Comparison of ENCODE assay signal across 12 cellular contexts in genomic region chr22:24181088-24181995, GRCh38. TPM values are rescaled to one million over a fixed set of nuclear protein-coding genes. Genes with fewer than 3 reads are reported as not detected.
A peak's percentile ranks its signal among the peaks of the same experiment; 100 is the strongest.
DNase-seq lines count a peak whose midpoint lies in the region; ATAC-seq and TF ChIP-seq lines count a peak whose summit lies in the region.
"Had no signal": no experiment of that assay in that cellular context is flagged by ENCODE, and none has a peak within 500 bp of the region (broad histone marks: within the 10 kb centered on the region; RNA-seq: fewer than 3 reads in every experiment).

TSS of gene SUSD2 (plus strand) at chr22:24181487. CDS start at chr22:24181520, 33 bp downstream.

- H4K20me1 ChIP-seq in HCT116 (ENCODE audit: insufficient read depth) (no peaks in the 10 kb centered on the region), hepatocyte (ENCODE audit: insufficient read depth, poor library complexity, severe bottlenecking) (no peaks in the 10 kb centered on the region)

- no peak for TF ChIP-seq CTCF in HCT116 (IDR thresholded peaks at IDR 0.05 in 2 of 3, conservative IDR thresholded peaks at IDR 0.05 in 1 of 3; ENCODE audit: borderline replicate concordance in 1 of 3, insufficient read depth in 1 of 3, low read depth in 2 of 3, low read length in 2 of 3)
- TF ChIP-seq CTCF in VCaP (conservative IDR thresholded peaks at IDR 0.05): no peak
- no peak for TF ChIP-seq CTCF in hepatocyte (IDR thresholded peaks at IDR 0.05; ENCODE audit: poor library complexity)

- no peak within 1 kb of the TSS for H3K4me3 ChIP-seq in HCT116 (replicated peaks in 1 of 2; ENCODE audit: low read depth in 1 of 2, low read length in 2 of 2)
- no peak within 1 kb of the TSS for H3K4me3 ChIP-seq in hepatocyte
- peak within 1 kb of the TSS; percentile 23 to 46 (median 29) for H3K4me3 ChIP-seq in skeletal muscle tissue (ENCODE audit: low read length in 3 of 3)

- H2AFZ ChIP-seq in HCT116 (ENCODE audit: low read depth, low read length, poor library complexity, severe bottlenecking) (no peak within 1 kb of the TSS), hepatocyte (no peak within 1 kb of the TSS)

- no peaks in the 10 kb centered on the region for H3K79me2 ChIP-seq in HCT116 (ENCODE audit: insufficient read depth, low read length)
- H3K79me2 ChIP-seq in hepatocyte: no peaks in the 10 kb centered on the region

- H3K4me1 Mint-ChIP-seq in immature natural killer cell: no peaks in the 10 kb centered on the region
- H3K4me1 Mint-ChIP-seq in T-cell: no peaks in the 10 kb centered on the region

- no peaks in the 10 kb centered on the region for H3K9me3 Mint-ChIP-seq in immature natural killer cell
- H3K9me3 Mint-ChIP-seq in T-cell: no peaks in the 10 kb centered on the region
- H3K9me3 Mint-ChIP-seq: stimulated activated naive B cell treated with anti-CD40 and anti-IgM and Interleukin-4, amounts not matched to agents 10 μg/mL and 1 μg/mL and 100 μg/mL, for 72 hours had no signal

- BruUV-seq in HCT116 (replicated peaks; lab: Mats Ljungman, UMichigan): no TSS peak

- 46% methylated on average over 25 of the region's 35 CpGs for WGBS in hepatocyte (ENCODE audit: low lambda C conversion rate, missing lambda C conversion rate)

- ATAC-seq in HCT116 (peak; percentile 67), HG02885 (IDR thresholded peaks at IDR 0.05; ENCODE audit: poor library complexity, unreplicated experiment) (no peak), HG03108 (IDR thresholded peaks at IDR 0.05; ENCODE audit: unreplicated experiment) (no peak), T-cell (replicated peaks in 1 of 4) (no peak)
- ATAC-seq: stimulated activated naive B cell treated with anti-CD40 and anti-IgM and Interleukin-4, amounts not matched to agents 10 μg/mL and 1 μg/mL and 100 μg/mL, for 72 hours had no signal

- intact Hi-C loops in HCT116 (cut with micrococcal nuclease): loop anchor here (10.0 kb wide), 1 partner anchor 343 kb away; no protein-coding TSS in a partner anchor

- no peaks in the 10 kb centered on the region for H3K9me3 ChIP-seq in HCT116 (ENCODE audit: control insufficient read depth in 1 of 2, insufficient read depth in 1 of 2, low read depth in 1 of 2, low read length in 2 of 2)
- no peaks in the 10 kb centered on the region for H3K9me3 ChIP-seq in hepatocyte (ENCODE audit: low read depth)
- H3K9me3 ChIP-seq in skeletal muscle tissue (ENCODE audit: control insufficient read depth in 3 of 3, low read length in 3 of 3): no peaks in the 10 kb centered on the region

- no peak within 1 kb of the TSS for H3K4me3 Mint-ChIP-seq in immature natural killer cell
- H3K4me3 Mint-ChIP-seq in T-cell: no peak within 1 kb of the TSS
- H3K4me3 Mint-ChIP-seq: stimulated activated naive B cell treated with anti-CD40 and anti-IgM and Interleukin-4, amounts not matched to agents 10 μg/mL and 1 μg/mL and 100 μg/mL, for 72 hours had no signal

- peak within 1 kb of the TSS; percentile 18; the same call in 1 of the 2 replicates for H3K27ac ChIP-seq in HCT116 (ENCODE audit: low read depth, low read length)
- H3K27ac ChIP-seq in VCaP: peak within 1 kb of the TSS; percentile 19; the same call in 1 of the 2 replicates
- H3K27ac ChIP-seq in hepatocyte: no peak within 1 kb of the TSS
- H3K27ac ChIP-seq in skeletal muscle tissue (ENCODE audit: low read depth, low read length): no peak within 1 kb of the TSS

- H3K36me3 ChIP-seq in HCT116 (ENCODE audit: control insufficient read depth in 1 of 2, insufficient read depth in 2 of 2, low read length in 2 of 2) (no peaks in the 10 kb centered on the region), hepatocyte (replicated peaks; ENCODE audit: insufficient read depth, low read depth) (no peaks in the 10 kb centered on the region), skeletal muscle tissue (ENCODE audit: control insufficient read depth in 3 of 3, insufficient read depth in 3 of 3, low read length in 3 of 3) (peaks cover 0 to 3% (median 2%) of the 10 kb centered on the region in 3 donors)

- POLR2A ChIA-PET in HCT116 (lab: Charles Lee) (no interaction called here), T-cell (lab: Charles Lee) (no interaction called here)

- H3K27ac Mint-ChIP-seq in immature natural killer cell (no peak within 1 kb of the TSS), T-cell (peak within 1 kb of the TSS in 1 of 2 donors; percentile 39)

- H3K9me2 ChIP-seq in HCT116 (ENCODE audit: insufficient read depth) (no peaks in the 10 kb centered on the region), hepatocyte (replicated peaks; ENCODE audit: insufficient read depth) (no peaks in the 10 kb centered on the region)

- TF ChIP-seq POLR2A in HCT116 (IDR thresholded peaks at IDR 0.05; ENCODE audit: borderline replicate concordance, extremely low read depth, insufficient read depth, insufficient read length): no peak

- H3K4me1 ChIP-seq in HCT116 (ENCODE audit: control insufficient read depth in 1 of 2, insufficient read depth in 2 of 2, low read length in 2 of 2) (peaks cover 7 to 10% of the 10 kb centered on the region in 2 experiments; a peak in 3 of 4 replicates), hepatocyte (ENCODE audit: insufficient read depth) (peaks cover 4% of the 10 kb centered on the region), skeletal muscle tissue (ENCODE audit: control insufficient read depth in 3 of 3, insufficient read depth in 3 of 3, low read length in 3 of 3) (peaks cover 4 to 12% (median 10%) of the 10 kb centered on the region in 3 donors)

- CTCF ChIA-PET in HCT116 (lab: Charles Lee): interaction anchor here (1.1 to 2.2 kb wide), 2 partner anchors 9 to 25 kb away, joined by 4 to 8 read pairs; no protein-coding TSS in a partner anchor
- CTCF ChIA-PET in T-cell (lab: Charles Lee): no interaction called here

- no peak for DNase-seq in HCT116 (ENCODE audit: low read depth, low spot score)
- DNase-seq in hepatocyte (ENCODE audit: low spot score): peak; percentile 72
- no peak for DNase-seq in immature natural killer cell
- no peak for DNase-seq in T-cell
- DNase-seq: cortex of kidney; GDM1; SIG-M5; stimulated activated naive B cell treated with anti-CD40 and anti-IgM and Interleukin-4, amounts not matched to agents 10 μg/mL and 1 μg/mL and 100 μg/mL, for 72 hours had no signal

- TF ChIP-seq RAD21 in HCT116 (IDR thresholded peaks at IDR 0.05; ENCODE audit: low read depth): no peak

- H3K27me3 ChIP-seq in HCT116 (ENCODE audit: insufficient read depth, low read length) (no peaks in the 10 kb centered on the region), hepatocyte (no peaks in the 10 kb centered on the region), skeletal muscle tissue (ENCODE audit: control insufficient read depth in 3 of 3, insufficient read depth in 3 of 3, low read length in 3 of 3) (no peaks in the 10 kb centered on the region)

- no peaks in the 10 kb centered on the region for H3K36me3 Mint-ChIP-seq in immature natural killer cell
- H3K36me3 Mint-ChIP-seq in T-cell: no peaks in the 10 kb centered on the region

- RAD21 ChIA-PET in HCT116 (lab: Charles Lee; ENCODE audit: low non-redundant PET in 1 of 2, low total read pairs in 2 of 2, uncharacterized antibody in 2 of 2, unreplicated experiment in 2 of 2): no interaction called here

- peaks cover 2 to 5% (median 4%) of the 10 kb centered on the region in 3 donors for H3K27me3 Mint-ChIP-seq in immature natural killer cell (ENCODE audit: low read depth in 3 of 3)
- no peaks in the 10 kb centered on the region for H3K27me3 Mint-ChIP-seq in T-cell
- H3K27me3 Mint-ChIP-seq: stimulated activated naive B cell treated with anti-CD40 and anti-IgM and Interleukin-4, amounts not matched to agents 10 μg/mL and 1 μg/mL and 100 μg/mL, for 72 hours had no signal

- H3K9ac ChIP-seq in HCT116 (ENCODE audit: low read length): no peak within 1 kb of the TSS
- peak within 1 kb of the TSS in 1 of 3 donors; percentile 72 for H3K9ac ChIP-seq in skeletal muscle tissue (ENCODE audit: low read depth in 1 of 3, low read length in 3 of 3)

- peak within 1 kb of the TSS; percentile 43 for H3K4me2 ChIP-seq in HCT116 (ENCODE audit: low read length)
- H3K4me2 ChIP-seq in hepatocyte: peak within 1 kb of the TSS; percentile 49

TF ChIP-seq in HCT116, 20 proteins besides CTCF, POLR2A, EP300 and RAD21:
- no peak for TF ChIP-seq EZH2 (IDR thresholded peaks at IDR 0.05)
- TF ChIP-seq YY1 (IDR thresholded peaks at IDR 0.05; ENCODE audit: extremely low read depth, insufficient replicate concordance, low read depth, low read length): no peak

RNA-seq across cellular contexts. Expression of gene SUSD2, which starts in this region (rescaled TPM):
- total RNA-seq in HCT116 (2021; ENCODE audit: unreplicated experiment) (6.6 TPM), hepatocyte (6.1 and 9.7 TPM in 2 replicates), skeletal muscle tissue (0.52 TPM), T-cell (1 to 10 TPM; 1.3 to 2.3 (median 1.6) TPM)
- 9.6 and 10.3 TPM in 2 replicates for polyA plus RNA-seq in HCT116 (2012)
- polyA plus RNA-seq in hepatocyte (6.9 and 10.8 TPM in 2 replicates), immature natural killer cell (under 1 TPM in 2 of 3 donors, not detected in 1; 0.07 to 0.14 TPM)

Comparison
In these comparisons a context has a peak if more than half of its experiments do, and no peak if none do; other contexts are left out.
1. H3K27ac ChIP-seq: peak in HCT116 (single experiment) and VCaP (single experiment); none in hepatocyte (single experiment) and skeletal muscle tissue (single experiment).
2. H3K4me3 ChIP-seq: peak in skeletal muscle tissue (3 of 3); none in HCT116 (0 of 2) and hepatocyte (single experiment).